In genomic region chr6:47698342-47698787, GRCh38 we compare ENCODE assay signal across 12 cellular contexts. TPM values are rescaled to one million over a fixed set of nuclear protein-coding genes. Genes with fewer than 3 reads are reported as not detected.
DNase-seq lines count a peak whose midpoint lies in the region; ATAC-seq and TF ChIP-seq lines count a peak whose summit lies in the region.
"Had no signal": no experiment of that assay in that cellular context is flagged by ENCODE, and none has a peak within 500 bp of the region (broad histone marks: within the 10 kb centered on the region; RNA-seq: fewer than 3 reads in every experiment).

Gene ADGRF4, plus strand, starts transcription at chr6:47698580. Its CDS starts 8,666 bp downstream, at chr6:47707246.

- no peaks in the 10 kb centered on the region for H3K9me2 ChIP-seq in hepatocyte (replicated peaks; ENCODE audit: insufficient read depth)

- H3K4me2 ChIP-seq in hepatocyte = peak within 1 kb of the TSS; percentile 59

- TF ChIP-seq POLR2A in heart left ventricle (IDR thresholded peaks at IDR 0.05) = no peak

- H3K9me3 ChIP-seq in hepatocyte (ENCODE audit: low read depth) (no peaks in the 10 kb centered on the region), aorta (ENCODE audit: control insufficient read depth, low read length) (no peaks in the 10 kb centered on the region), heart left ventricle (no peaks in the 10 kb centered on the region)
- H3K9me3 ChIP-seq: SJSA1, thyroid gland had no signal

- H3K36me3 ChIP-seq in hepatocyte (replicated peaks; ENCODE audit: insufficient read depth, low read depth) (no peaks in the 10 kb centered on the region), aorta (ENCODE audit: control insufficient read depth in 1 of 2, insufficient read depth in 2 of 2, low read length in 1 of 2) (no peaks in the 10 kb centered on the region), heart left ventricle (no peaks in the 10 kb centered on the region)
- H3K36me3 ChIP-seq: SJSA1, thyroid gland had no signal

- H3K4me1 ChIP-seq in hepatocyte (ENCODE audit: insufficient read depth) (peaks cover 13% of the 10 kb centered on the region), aorta (ENCODE audit: control insufficient read depth in 1 of 2, insufficient read depth in 2 of 2, low read length in 2 of 2) (no peaks in the 10 kb centered on the region), heart left ventricle (no peaks in the 10 kb centered on the region)
- H3K4me1 ChIP-seq: SJSA1, thyroid gland had no signal

- no peak for TF ChIP-seq CTCF in hepatocyte (IDR thresholded peaks at IDR 0.05; ENCODE audit: poor library complexity)
- no peak for TF ChIP-seq CTCF in heart left ventricle (IDR thresholded peaks at IDR 0.05)

- peak; percentile 2 for DNase-seq in stimulated activated CD4-positive, alpha-beta T cell treated with anti-CD3 and anti-CD28 coated beads, Interleukin-15, amount 100 ng/mL, for 24 hours
- no peak for DNase-seq in stimulated activated CD4-positive, alpha-beta T cell treated with anti-CD3 and anti-CD28 coated beads, Interleukin-12 subunit alpha, Interleukin-12 subunit beta, amount 100 ng/mL, for 4 hours
- DNase-seq in SK-MEL-5 (ENCODE audit: low read depth, low spot score) (peak; percentile 2), hepatocyte (ENCODE audit: low spot score) (peak; percentile 80), aorta (no peak), heart left ventricle (no peak), Ammon's horn (ENCODE audit: low spot score) (no peak)
- DNase-seq: thyroid gland had no signal

- no peaks in the 10 kb centered on the region for H4K20me1 ChIP-seq in hepatocyte (ENCODE audit: insufficient read depth, poor library complexity, severe bottlenecking)

- H3K27ac ChIP-seq in hepatocyte (peak within 1 kb of the TSS; percentile 86), aorta (ENCODE audit: low read depth in 1 of 2, low read length in 2 of 2) (no peak within 1 kb of the TSS), heart left ventricle (no peak within 1 kb of the TSS)
- H3K27ac ChIP-seq: C4-2B, SJSA1, thyroid gland had no signal

- intact Hi-C loops in aorta (cut with DNase I) (no loop called here), heart left ventricle (cut with DNase I) (no loop called here)

- no peak within 1 kb of the TSS for H2AFZ ChIP-seq in hepatocyte

- WGBS in hepatocyte (ENCODE audit: low lambda C conversion rate, missing lambda C conversion rate) = 45% methylated on average over 5 of the region's 5 CpGs
- WGBS in aorta, 2 donors = 85 to 87% methylated on average over 5 of the region's 5 CpGs
- WGBS in heart left ventricle, 4 donors = 85 to 92% (median 87%) methylated on average over 5 of the region's 5 CpGs

- in situ Hi-C loops in SK-MEL-5 (cut with HindIII; ENCODE audit: low pct_unique_long_range_greater_than_20kb, low sequenced_read_pairs) = no loop called here

- ATAC-seq in aorta (ENCODE audit: low FRiP score) (peak; percentile 12), HG03571 (IDR thresholded peaks at IDR 0.05; ENCODE audit: unreplicated experiment) (no peak), heart left ventricle (no peak)

- H3K4me3 ChIP-seq in hepatocyte (no peak within 1 kb of the TSS), aorta (ENCODE audit: low read length in 2 of 2) (no peak within 1 kb of the TSS), heart left ventricle (no peak within 1 kb of the TSS)
- H3K4me3 ChIP-seq: SJSA1, thyroid gland had no signal

- H3K79me2 ChIP-seq in hepatocyte = no peaks in the 10 kb centered on the region

- no peaks in the 10 kb centered on the region for H3K27me3 ChIP-seq in hepatocyte
- H3K27me3 ChIP-seq in aorta (ENCODE audit: control insufficient read depth in 1 of 2, insufficient read depth in 2 of 2, low read length in 1 of 2) = no peaks in the 10 kb centered on the region
- H3K27me3 ChIP-seq in heart left ventricle = no peaks in the 10 kb centered on the region
- H3K27me3 ChIP-seq: SJSA1, thyroid gland had no signal

RNA-seq across cellular contexts. Expression of gene ADGRF4, which starts in this region (rescaled TPM):
- total RNA-seq in SK-MEL-5 (2014; rRNA removed; shearing (Covaris generic)) = 0.05 and 0.11 TPM in 2 replicates
- 0.04 and 0.06 TPM in 2 replicates for polyA plus RNA-seq in SK-MEL-5 (2015; cell fraction: cytosol; rRNA removed)
- polyA plus RNA-seq in SK-MEL-5 (2015; cell fraction: nucleus; rRNA removed) = not detected in 2 replicates
- total RNA-seq in hepatocyte = 7.5 and 9.2 TPM in 2 replicates
- polyA plus RNA-seq in hepatocyte = 4.2 and 6.6 TPM in 2 replicates
- total RNA-seq in aorta = not detected
- polyA plus RNA-seq in aorta = not detected
- total RNA-seq in heart left ventricle = under 1 TPM in 4 of 9 donors, not detected in 5; 0.06 to 0.60 (median 0.29) TPM
- polyA plus RNA-seq in heart left ventricle = under 1 TPM in 1 of 2 donors, not detected in 1; 0.07 TPM
- total RNA-seq: mesenteric fat pad, SJSA1 had no signal

Comparison
In these comparisons a context has a peak if more than half of its experiments do, and no peak if none do; other contexts are left out.
1. DNase-seq: peak in stimulated activated CD4-positive, alpha-beta T cell treated with anti-CD3 and anti-CD28 coated beads, Interleukin-15, amount 100 ng/mL, for 24 hours (single experiment) and hepatocyte (single experiment); none in stimulated activated CD4-positive, alpha-beta T cell treated with anti-CD3 and anti-CD28 coated beads, Interleukin-12 subunit alpha, Interleukin-12 subunit beta, amount 100 ng/mL, for 4 hours (single experiment), aorta (0 of 2), heart left ventricle (0 of 5) and Ammon's horn (single experiment).
2. Peak in DNase-seq in SK-MEL-5; RNA of the gene not detected or under 1 TPM.
3. Peak in ATAC-seq in aorta; RNA of the gene not detected or under 1 TPM.